Comparison of ENCODE assay signal across 23 cellular contexts in the genomic region with DNA sequence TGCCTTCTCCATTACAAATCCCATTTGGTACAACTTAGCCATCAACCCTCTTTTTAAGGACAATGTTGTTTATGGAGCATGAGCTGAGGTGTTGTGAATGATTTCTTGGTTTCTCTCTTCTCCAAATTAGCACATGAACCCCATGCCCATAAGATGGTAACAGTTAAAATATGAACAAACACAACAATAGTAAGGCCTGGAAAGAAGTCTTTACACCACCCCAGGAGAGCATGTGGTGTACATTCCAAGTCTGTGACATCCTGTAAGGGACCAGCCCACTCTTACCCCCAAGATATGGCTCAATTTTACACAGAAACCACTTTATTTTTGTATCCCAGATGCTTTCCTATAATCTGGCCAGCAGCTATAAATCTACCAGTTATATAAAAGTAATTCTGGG.
DNase-seq lines count a peak whose midpoint lies in the region; ATAC-seq and TF ChIP-seq lines count a peak whose summit lies in the region.
"Had no signal": no experiment of that assay in that cellular context is flagged by ENCODE, and none has a peak within 500 bp of the region (broad histone marks: within the 10 kb centered on the region; RNA-seq: fewer than 3 reads in every experiment).

No MANE protein-coding gene starts in this region.

- H3K18ac ChIP-seq in mesendoderm (ENCODE audit: low read length) = no peak overlapping the region

- H2BK5ac ChIP-seq in mesendoderm (ENCODE audit: low read length) = no peak overlapping the region

- H3K79me2 ChIP-seq in mesendoderm (ENCODE audit: control insufficient read depth, insufficient read depth, low read length) = no peaks in the 10 kb centered on the region

- no peaks in the 10 kb centered on the region for H3K4me1 ChIP-seq in mesendoderm (ENCODE audit: control insufficient read depth, low read depth, low read length)
- H3K4me1 ChIP-seq: BE2C had no signal

- H3K56ac ChIP-seq in mesendoderm (ENCODE audit: low read length) = no peak overlapping the region

- intact Hi-C loops in dorsolateral prefrontal cortex (cut with DNase I) = no loop called here

- H3K4me3 ChIP-seq in brain microvascular endothelial cell (ENCODE audit: low read depth, low read length) = no peak overlapping the region
- H3K4me3 ChIP-seq in mesendoderm (ENCODE audit: low read length) = no peak overlapping the region
- no peak overlapping the region for H3K4me3 ChIP-seq in dorsolateral prefrontal cortex
- H3K4me3 ChIP-seq: GM12878 had no signal

- in situ Hi-C loops in brain microvascular endothelial cell (cut with HindIII; ENCODE audit: low pct_ligation_motif_present, low sequenced_read_pairs) = no loop called here

- H4K8ac ChIP-seq in mesendoderm (ENCODE audit: low read depth, low read length) = no peak overlapping the region

- no peak overlapping the region for H2AK5ac ChIP-seq in mesendoderm (ENCODE audit: low read length)

- H3K27ac ChIP-seq in brain microvascular endothelial cell = no peak overlapping the region
- H3K27ac ChIP-seq in mesendoderm (ENCODE audit: low read depth, low read length) = no peak overlapping the region
- H3K27ac ChIP-seq in dorsolateral prefrontal cortex = no peak overlapping the region
- H3K27ac ChIP-seq: HL-60 had no signal

- H3K23ac ChIP-seq in mesendoderm (ENCODE audit: low read length) = no peak overlapping the region

- no peak overlapping the region for H4K5ac ChIP-seq in mesendoderm (ENCODE audit: low read length)

- H3K79me1 ChIP-seq in mesendoderm (ENCODE audit: low read length) = no peaks in the 10 kb centered on the region

- no peak overlapping the region for H3K9ac ChIP-seq in mesendoderm (ENCODE audit: low read length)
- H3K9ac ChIP-seq: SK-N-SH had no signal

- peak overlapping the region; percentile 45 for H2BK120ac ChIP-seq in mesendoderm (ENCODE audit: low read depth, low read length)

- no peak overlapping the region for H3K4me2 ChIP-seq in mesendoderm (ENCODE audit: low read length)
- H3K4me2 ChIP-seq: SK-N-SH had no signal

- H3K4ac ChIP-seq in mesendoderm (ENCODE audit: low read depth, low read length) = no peak overlapping the region

- DNase-seq in AG08395 (ENCODE audit: low spot score) = peak; percentile 51
- DNase-seq in EL = peak; percentile 55
- peak; percentile 14 for DNase-seq in brain microvascular endothelial cell
- DNase-seq in mesendoderm = no peak
- no peak for DNase-seq in iPS-NIHi7 (ENCODE audit: extremely low spot score)
- DNase-seq in dorsolateral prefrontal cortex = no peak
- DNase-seq in NCI-H345 (lab: John Stamatoyannopoulos, UW) = no peak
- DNase-seq: 8988T; BE2C; CD4-positive, CD25-positive, alpha-beta regulatory T cell; H9; HFFc6; KG1; MV-4-11; NCI-H1105 treated with DMSO at 0.1 percent for 48 hours; NCI-H2081 treated with DMSO at 0.1 percent for 48 hours; NCI-H446 treated with DMSO at 0.1 percent for 48 hours; NCI-H69; SIG-M5; SK-N-SH had no signal

- TF ChIP-seq CTCF in brain microvascular endothelial cell (IDR thresholded peaks at IDR 0.05; ENCODE audit: low read depth, low read length, missing control alignments) = no peak
- TF ChIP-seq CTCF in dorsolateral prefrontal cortex (IDR thresholded peaks at IDR 0.05 in 54 of 56, conservative IDR thresholded peaks at IDR 0.05 in 2 of 56; ENCODE audit: low read depth in 1 of 56, partially characterized antibody in 56 of 56) = no peak

- H3K27me3 ChIP-seq in brain microvascular endothelial cell (replicated peaks) = no peaks in the 10 kb centered on the region
- no peaks in the 10 kb centered on the region for H3K27me3 ChIP-seq in mesendoderm (ENCODE audit: insufficient read depth, low read length, poor library complexity)
- peaks cover 0 to 3% (median 0%) of the 10 kb centered on the region in 45 donors for H3K27me3 ChIP-seq in dorsolateral prefrontal cortex
- H3K27me3 ChIP-seq: BE2C had no signal

- H3K36me3 ChIP-seq in brain microvascular endothelial cell (replicated peaks) (no peaks in the 10 kb centered on the region), mesendoderm (ENCODE audit: control insufficient read depth, insufficient read depth, low read length) (no peaks in the 10 kb centered on the region)
- H3K36me3 ChIP-seq: BE2C had no signal

- no peak overlapping the region for H2BK15ac ChIP-seq in mesendoderm (replicated peaks; ENCODE audit: low read depth)

- no peak for ATAC-seq in GM18502 (IDR thresholded peaks at IDR 0.05; ENCODE audit: poor library complexity, unreplicated experiment)
- ATAC-seq: GM12878 had no signal

Comparison
In these comparisons a context has a peak if more than half of its experiments do, and no peak if none do; other contexts are left out.
1. DNase-seq: peak in AG08395 (single experiment), EL (single experiment) and brain microvascular endothelial cell (single experiment); none in mesendoderm (single experiment), iPS-NIHi7 (single experiment), dorsolateral prefrontal cortex (0 of 10) and NCI-H345 (single experiment).